ENCODE assay signal across 14 cellular contexts in genomic region chr20:20009784-20010253, GRCh38. TPM values are rescaled to one million over a fixed set of nuclear protein-coding genes. Genes with fewer than 3 reads are reported as not detected.
A peak's percentile ranks its signal among the peaks of the same experiment; 100 is the strongest.
DNase-seq lines count a peak whose midpoint lies in the region; ATAC-seq, FAIRE-seq and TF ChIP-seq lines count a peak whose summit lies in the region.
"Had no signal": no experiment of that assay in that cellular context is flagged by ENCODE, and none has a peak within 500 bp of the region (broad histone marks: within the 10 kb centered on the region; RNA-seq: fewer than 3 reads in every experiment).

No MANE protein-coding gene starts in this region.

- peaks cover 5% of the 10 kb centered on the region for H3K4me1 Mint-ChIP-seq in endothelial cell (ENCODE audit: unreplicated experiment)
- peaks cover 5% of the 10 kb centered on the region for H3K4me1 Mint-ChIP-seq in CD4-positive, alpha-beta T cell (ENCODE audit: low read depth)

- CTCF ChIA-PET in CD4-positive, alpha-beta T cell (lab: Charles Lee) = no interaction called here

- intact Hi-C loops in pancreas (cut with DNase I) = loop anchor here in 1 of 3 donors (10.0 kb wide), 1 partner anchor 325 kb away; no protein-coding TSS in a partner anchor
- intact Hi-C loops in CD4-positive, alpha-beta T cell (cut with DNase I, micrococcal nuclease) = loop anchor here in 1 of 2 experiments (10.0 kb wide), 4 partner anchors 705 to 1725 kb away; partner anchors contain the start of genes RALGAPA2, SMIM26, XRN2 and ZNF133

- no peak overlapping the region for H3K27ac Mint-ChIP-seq in endothelial cell (ENCODE audit: unreplicated experiment)
- no peak overlapping the region for H3K27ac Mint-ChIP-seq in CD4-positive, alpha-beta T cell

- no peak for TF ChIP-seq CTCF in endothelial cell (IDR thresholded peaks at IDR 0.05; ENCODE audit: unreplicated experiment)
- no peak for TF ChIP-seq CTCF in pancreas (IDR thresholded peaks at IDR 0.05)
- TF ChIP-seq CTCF in CD4-positive, alpha-beta T cell (IDR thresholded peaks at IDR 0.05) = no peak

- H3K36me3 ChIP-seq in pancreas = no peaks in the 10 kb centered on the region
- H3K36me3 ChIP-seq: thyroid gland had no signal

- H3K27me3 ChIP-seq in pancreas = no peaks in the 10 kb centered on the region
- peaks cover 4% of the 10 kb centered on the region for H3K27me3 ChIP-seq in CD4-positive, alpha-beta T cell (ENCODE audit: control insufficient read depth, insufficient read depth, low read length)
- H3K27me3 ChIP-seq: thyroid gland had no signal

- no peaks in the 10 kb centered on the region for H3K9me3 Mint-ChIP-seq in endothelial cell (ENCODE audit: unreplicated experiment)
- no peaks in the 10 kb centered on the region for H3K9me3 Mint-ChIP-seq in CD4-positive, alpha-beta T cell

- H3K9me3 ChIP-seq in pancreas = no peaks in the 10 kb centered on the region
- no peaks in the 10 kb centered on the region for H3K9me3 ChIP-seq in CD4-positive, alpha-beta T cell (ENCODE audit: control insufficient read depth, low read length)
- H3K9me3 ChIP-seq: thyroid gland had no signal

- POLR2A ChIA-PET in CD4-positive, alpha-beta T cell (lab: Charles Lee) = no interaction called here

- WGBS in pancreas, 2 donors = 8 to 11% methylated on average over 14 of the region's 14 CpGs

- peak; percentile 60 to 77 (median 70) for ATAC-seq in pancreas
- ATAC-seq in CD4-positive, alpha-beta T cell (ENCODE audit: poor library complexity) = no peak

- H3K4me1 ChIP-seq in pancreas = peaks cover 14 to 29% (median 18%) of the 10 kb centered on the region in 3 donors

- H3K4me3 ChIP-seq in pancreas = peak overlapping the region in 2 of 4 donors; percentile 18 to 23
- H3K4me3 ChIP-seq: thyroid gland had no signal

- H3K27me3 Mint-ChIP-seq in endothelial cell (ENCODE audit: unreplicated experiment) = peaks cover 6% of the 10 kb centered on the region
- H3K27me3 Mint-ChIP-seq in CD4-positive, alpha-beta T cell = peaks cover 43% of the 10 kb centered on the region

- H3K36me3 Mint-ChIP-seq in endothelial cell (ENCODE audit: low read depth, unreplicated experiment) = no peaks in the 10 kb centered on the region
- H3K36me3 Mint-ChIP-seq in CD4-positive, alpha-beta T cell (ENCODE audit: low read depth) = no peaks in the 10 kb centered on the region

- peak overlapping the region in 2 of 4 donors; percentile 50 to 64 for H3K27ac ChIP-seq in pancreas
- no peak overlapping the region for H3K27ac ChIP-seq in CD4-positive, alpha-beta T cell (ENCODE audit: low read depth, low read length)

- FAIRE-seq in pancreas (lab: Jason Lieb, UNC) = no peak
- FAIRE-seq: astrocyte, keratinocyte, RCC 7860 had no signal

- DNase-seq in D341Med (ENCODE audit: low spot score) (peak; percentile 37), NCI-H146 treated with DMSO at 0.1 percent for 48 hours (lab: John Stamatoyannopoulos, UW; ENCODE audit: unreplicated experiment) (peak; percentile 92), endothelial cell (ENCODE audit: low spot score) (peak; percentile 10), pancreas (no peak), HuH-7 (ENCODE audit: low spot score) (no peak), NCI-H524 (lab: John Stamatoyannopoulos, UW) (no peak), AG08395 (ENCODE audit: low spot score) (no peak)
- DNase-seq in CD4-positive, alpha-beta T cell = no peak
- DNase-seq: NCI-H1105 treated with DMSO at 0.1 percent for 48 hours, thyroid gland had no signal

- H3K4me3 Mint-ChIP-seq in endothelial cell (ENCODE audit: unreplicated experiment) = no peak overlapping the region
- H3K4me3 Mint-ChIP-seq in CD4-positive, alpha-beta T cell = no peak overlapping the region

RNA-seq across cellular contexts. Expression of gene NAA20, which starts 7.3 kb away (rescaled TPM):
- total RNA-seq in endothelial cell (ENCODE audit: unreplicated experiment) = 36.3 TPM
- 10 to 100 TPM; 28.0 to 46.9 (median 34.5) TPM for total RNA-seq in pancreas
- 100 to 1,000 TPM in 1 of 2 donors, 10 to 100 TPM in 1; 89.6 to 124 TPM for polyA plus RNA-seq in pancreas
- 10 to 100 TPM; 18.8 to 18.9 TPM for total RNA-seq in CD4-positive, alpha-beta T cell

RNA-seq across cellular contexts. Expression of gene CRNKL1, which starts 42.4 kb away (rescaled TPM):
- 24.6 TPM for total RNA-seq in endothelial cell (ENCODE audit: unreplicated experiment)
- total RNA-seq in pancreas = 10 to 100 TPM in 1 of 6 donors, 1 to 10 TPM in 5; 4.4 to 15.5 (median 6.8) TPM
- polyA plus RNA-seq in pancreas = 10 to 100 TPM in 1 of 2 donors, 1 to 10 TPM in 1; 9.7 to 13.2 TPM
- 10 to 100 TPM; 24.3 to 26.1 TPM for total RNA-seq in CD4-positive, alpha-beta T cell

RNA-seq across cellular contexts. Expression of gene CFAP61, which starts 42.5 kb away (rescaled TPM):
- total RNA-seq in endothelial cell (ENCODE audit: unreplicated experiment) (not detected), pancreas (under 1 TPM; 0.19 to 0.53 (median 0.33) TPM)
- polyA plus RNA-seq in pancreas = under 1 TPM; 0.15 to 0.38 TPM
- total RNA-seq in CD4-positive, alpha-beta T cell = not detected
- total RNA-seq: astrocyte had no signal
- polyA plus RNA-seq: esophagus had no signal

Comparison
In these comparisons a context has a peak if more than half of its experiments do, and no peak if none do; other contexts are left out.
1. DNase-seq: peak in D341Med (single experiment), NCI-H146 treated with DMSO at 0.1 percent for 48 hours (single experiment) and endothelial cell (single experiment); none in pancreas (0 of 6), HuH-7 (single experiment), NCI-H524 (0 of 2), AG08395 (single experiment) and CD4-positive, alpha-beta T cell (0 of 10).